8 cellular contexts compared by ENCODE assay signal in the genomic region with DNA sequence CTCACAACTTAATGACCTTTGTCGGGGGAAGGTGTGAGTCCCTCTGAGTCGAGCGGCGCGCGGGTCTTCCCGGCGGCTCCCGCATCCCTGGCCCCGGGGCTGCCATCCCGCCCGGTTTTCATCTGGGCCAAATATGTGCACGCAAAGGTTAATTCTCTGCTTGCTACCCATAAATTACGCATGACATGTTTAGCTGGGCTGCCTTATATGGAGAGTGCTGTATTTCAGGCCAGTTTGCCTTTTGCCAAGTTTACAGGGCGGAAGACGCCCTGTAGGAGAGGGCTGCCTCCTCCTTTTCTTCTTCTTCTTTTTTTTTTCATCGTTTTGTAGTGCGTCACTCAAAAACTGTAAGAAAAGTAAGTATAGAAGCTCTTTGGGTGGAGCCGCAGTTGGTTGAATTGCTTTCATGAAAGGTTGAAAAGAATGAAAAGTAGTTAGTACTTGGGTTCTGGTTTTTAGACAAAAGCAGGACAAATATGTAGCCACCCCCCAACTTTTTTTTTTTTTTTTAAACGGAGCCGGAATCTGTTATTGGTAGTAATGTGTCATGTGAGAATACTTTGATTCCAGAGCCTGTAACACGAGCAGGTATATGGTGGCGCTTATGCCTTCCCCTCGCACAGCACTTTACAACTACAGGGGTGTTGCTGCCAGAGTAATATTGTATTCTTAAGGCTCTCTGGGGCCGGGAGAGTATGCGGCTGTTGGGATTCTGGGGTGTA. TPM values are rescaled to one million over a fixed set of nuclear protein-coding genes. Genes with fewer than 3 reads are reported as not detected.
A peak's percentile ranks its signal among the peaks of the same experiment; 100 is the strongest.
DNase-seq lines count a peak whose midpoint lies in the region; ATAC-seq, FAIRE-seq and TF ChIP-seq lines count a peak whose summit lies in the region.

No MANE protein-coding gene starts in this region.

- peak overlapping the region; percentile 97 to 98 (median 98) for H3K27ac Mint-ChIP-seq in CD4-positive, CD25-positive, alpha-beta regulatory T cell
- peak overlapping the region; percentile 89 for H3K27ac Mint-ChIP-seq in activated naive CD8-positive, alpha-beta T cell treated with anti-CD3 and anti-CD28 coated beads, Interleukin-2, amount 10 ng/mL, durations not matched to agents 7 days and 5 days

- H3K9me3 Mint-ChIP-seq in CD4-positive, CD25-positive, alpha-beta regulatory T cell, result no peaks in the 10 kb centered on the region
- no peaks in the 10 kb centered on the region for H3K9me3 Mint-ChIP-seq in activated naive CD8-positive, alpha-beta T cell treated with anti-CD3 and anti-CD28 coated beads, Interleukin-2, amount 10 ng/mL, durations not matched to agents 7 days and 5 days

- H3K27me3 ChIP-seq in CD4-positive, CD25-positive, alpha-beta regulatory T cell (ENCODE audit: control insufficient read depth, insufficient read depth, low read length), result no peaks in the 10 kb centered on the region
- no peaks in the 10 kb centered on the region for H3K27me3 ChIP-seq in parathyroid adenoma (ENCODE audit: control insufficient read depth, insufficient read depth, low read length)

- peaks cover 30 to 76% (median 56%) of the 10 kb centered on the region in 4 donors for H3K4me1 Mint-ChIP-seq in CD4-positive, CD25-positive, alpha-beta regulatory T cell
- H3K4me1 Mint-ChIP-seq in activated naive CD8-positive, alpha-beta T cell treated with anti-CD3 and anti-CD28 coated beads, Interleukin-2, amount 10 ng/mL, durations not matched to agents 7 days and 5 days, result peaks cover 54% of the 10 kb centered on the region

- peak overlapping the region; percentile 78 for H3K9ac ChIP-seq in parathyroid adenoma

- peak; percentile 63 to 71 for ATAC-seq in CD4-positive, CD25-positive, alpha-beta regulatory T cell (ENCODE audit: low read depth in 2 of 2)
- ATAC-seq in GM19397 (IDR thresholded peaks at IDR 0.05; ENCODE audit: unreplicated experiment) (peak; percentile 19), HG03521 (IDR thresholded peaks at IDR 0.05; ENCODE audit: unreplicated experiment) (peak; percentile 12), Right ventricle myocardium superior (ENCODE audit: poor library complexity) (peak; percentile 81)
- ATAC-seq in activated naive CD8-positive, alpha-beta T cell treated with anti-CD3 and anti-CD28 coated beads, Interleukin-2, amount 10 ng/mL, durations not matched to agents 7 days and 5 days (ENCODE audit: low read depth), result peak; percentile 21

- no peak for TF ChIP-seq CTCF in parathyroid adenoma (IDR thresholded peaks at IDR 0.05)

- peak overlapping the region; percentile 68 for H3K4me2 ChIP-seq in parathyroid adenoma (ENCODE audit: low read length)

- H3K79me2 ChIP-seq in parathyroid adenoma, result peaks cover 11% of the 10 kb centered on the region

- no peak for FAIRE-seq in HTR-8/SVneo (lab: Jason Lieb, UNC)

- POLR2A ChIA-PET in activated naive CD8-positive, alpha-beta T cell treated with anti-CD3 and anti-CD28 coated beads, Interleukin-2, amount 10 ng/mL, durations not matched to agents 7 days and 5 days (lab: Charles Lee), result interaction anchor here (0.7 to 11.3 kb wide), 15 partner anchors 11 to 1068 kb away, joined by 4 to 258 read pairs (median 10); no protein-coding TSS in a partner anchor

- H3K36me3 Mint-ChIP-seq in CD4-positive, CD25-positive, alpha-beta regulatory T cell, result peaks cover 22% of the 10 kb centered on the region
- peaks cover 43% of the 10 kb centered on the region for H3K36me3 Mint-ChIP-seq in activated naive CD8-positive, alpha-beta T cell treated with anti-CD3 and anti-CD28 coated beads, Interleukin-2, amount 10 ng/mL, durations not matched to agents 7 days and 5 days

- peak overlapping the region; percentile 97 for H3K27ac ChIP-seq in CD4-positive, CD25-positive, alpha-beta regulatory T cell (ENCODE audit: insufficient read depth, low read length, poor library complexity, severe bottlenecking)
- peak overlapping the region; percentile 95 for H3K27ac ChIP-seq in parathyroid adenoma

- peak; percentile 60 to 83 (median 72) for DNase-seq in CD4-positive, CD25-positive, alpha-beta regulatory T cell
- peak; percentile 82 to 89 for DNase-seq in NOMO-1 (lab: John Stamatoyannopoulos, UW; ENCODE audit: unreplicated experiment in 2 of 2)
- peak; percentile 46 for DNase-seq in activated naive CD8-positive, alpha-beta T cell treated with anti-CD3 and anti-CD28 coated beads, Interleukin-2, amount 10 ng/mL, durations not matched to agents 7 days and 5 days
- peak; percentile 43 for DNase-seq in Right ventricle myocardium superior
- no peak for DNase-seq in HTR-8/SVneo (ENCODE audit: insufficient read length, low spot score)

- peaks cover 53% of the 10 kb centered on the region for H3K4me1 ChIP-seq in CD4-positive, CD25-positive, alpha-beta regulatory T cell (ENCODE audit: control insufficient read depth, insufficient read depth, low read length, poor library complexity, severe bottlenecking)
- H3K4me1 ChIP-seq in parathyroid adenoma, result peaks cover 7% of the 10 kb centered on the region

- peak overlapping the region; percentile 94 to 100 (median 96) for H3K4me3 Mint-ChIP-seq in CD4-positive, CD25-positive, alpha-beta regulatory T cell
- H3K4me3 Mint-ChIP-seq in activated naive CD8-positive, alpha-beta T cell treated with anti-CD3 and anti-CD28 coated beads, Interleukin-2, amount 10 ng/mL, durations not matched to agents 7 days and 5 days, result peak overlapping the region; percentile 99

- peak overlapping the region; percentile 89 for H2AFZ ChIP-seq in parathyroid adenoma

- no peaks in the 10 kb centered on the region for H3K9me3 ChIP-seq in CD4-positive, CD25-positive, alpha-beta regulatory T cell (ENCODE audit: control insufficient read depth in 2 of 2, low read length in 2 of 2)
- no peaks in the 10 kb centered on the region for H3K9me3 ChIP-seq in parathyroid adenoma (ENCODE audit: control insufficient read depth, low read length)

- H3K36me3 ChIP-seq in CD4-positive, CD25-positive, alpha-beta regulatory T cell (ENCODE audit: control insufficient read depth, insufficient read depth, low read length), result no peaks in the 10 kb centered on the region
- H3K36me3 ChIP-seq in parathyroid adenoma (ENCODE audit: control insufficient read depth, insufficient read depth, low read length), result no peaks in the 10 kb centered on the region

- peaks cover 13% of the 10 kb centered on the region for H3K27me3 Mint-ChIP-seq in CD4-positive, CD25-positive, alpha-beta regulatory T cell
- H3K27me3 Mint-ChIP-seq in activated naive CD8-positive, alpha-beta T cell treated with anti-CD3 and anti-CD28 coated beads, Interleukin-2, amount 10 ng/mL, durations not matched to agents 7 days and 5 days, result no peaks in the 10 kb centered on the region

- intact Hi-C loops in Right ventricle myocardium superior (cut with DNase I), result no loop called here

- H3K4me3 ChIP-seq in CD4-positive, CD25-positive, alpha-beta regulatory T cell (ENCODE audit: low read depth, low read length), result peak overlapping the region; percentile 100
- peak overlapping the region; percentile 86 for H3K4me3 ChIP-seq in parathyroid adenoma (ENCODE audit: low read depth, low read length)

RNA-seq across cellular contexts. Expression of gene MBNL1, which starts 0.9 kb away (rescaled TPM):
- total RNA-seq in CD4-positive, CD25-positive, alpha-beta regulatory T cell, result 726 TPM
- 100 to 1,000 TPM; 221 to 262 (median 237) TPM for polyA plus RNA-seq in CD4-positive, CD25-positive, alpha-beta regulatory T cell
- 100 to 1,000 TPM; 446 to 447 TPM for total RNA-seq in activated naive CD8-positive, alpha-beta T cell treated with anti-CD3 and anti-CD28 coated beads, Interleukin-2, amount 10 ng/mL, durations not matched to agents 7 days and 5 days
- 182 TPM for total RNA-seq in Right ventricle myocardium superior

Comparison
In these comparisons a context has a peak if more than half of its experiments do, and no peak if none do; other contexts are left out.
1. ATAC-seq: peak in every context shown above with its lines; median percentile 81 in Right ventricle myocardium superior; 67 in CD4-positive, CD25-positive, alpha-beta regulatory T cell; 21 in activated naive CD8-positive, alpha-beta T cell treated with anti-CD3 and anti-CD28 coated beads, Interleukin-2, amount 10 ng/mL, durations not matched to agents 7 days and 5 days; 19 in GM19397; 12 in HG03521.